9 cellular contexts compared by ENCODE assay signal in genomic region chr12:50101663-50102062, GRCh38. TPM values are rescaled to one million over a fixed set of nuclear protein-coding genes. Genes with fewer than 3 reads are reported as not detected.
DNase-seq lines count a peak whose midpoint lies in the region; ATAC-seq, FAIRE-seq and TF ChIP-seq lines count a peak whose summit lies in the region.
"Had no signal": no experiment of that assay in that cellular context is flagged by ENCODE, and none has a peak within 500 bp of the region (broad histone marks: within the 10 kb centered on the region; RNA-seq: fewer than 3 reads in every experiment).

No MANE protein-coding gene starts in this region.

- no peak for FAIRE-seq in GM12891 (lab: Jason Lieb, UNC)

- H3K79me2 ChIP-seq in Karpas-422 (ENCODE audit: low read length): no peaks in the 10 kb centered on the region

- TF ChIP-seq CTCF in CD4-positive, alpha-beta T cell (IDR thresholded peaks at IDR 0.05): no peak
- TF ChIP-seq CTCF in brain (conservative IDR thresholded peaks at IDR 0.05) (peak; percentile 32 to 64), lower lobe of right lung (IDR thresholded peaks at IDR 0.05) (peak; percentile 33)

- H3K4me1 Mint-ChIP-seq in CD4-positive, alpha-beta T cell (ENCODE audit: low read depth): no peaks in the 10 kb centered on the region
- H3K4me1 Mint-ChIP-seq in brain: peaks cover 55% of the 10 kb centered on the region

- no peak overlapping the region for H3K4me3 Mint-ChIP-seq in CD4-positive, alpha-beta T cell
- peak overlapping the region in 3 of 5 experiments; percentile 11 to 24 (median 21) for H3K4me3 Mint-ChIP-seq in brain

- no peaks in the 10 kb centered on the region for H3K9me2 ChIP-seq in Karpas-422 (replicated peaks; ENCODE audit: insufficient read depth, low read length)

- H3K4me1 ChIP-seq in Karpas-422 (ENCODE audit: low read length) (peaks cover 39% of the 10 kb centered on the region), lower lobe of right lung (peaks cover 21% of the 10 kb centered on the region)

- no peak overlapping the region for H2AFZ ChIP-seq in Karpas-422 (ENCODE audit: low read length)

- H3K4me2 ChIP-seq in Karpas-422 (ENCODE audit: low read depth, low read length, poor library complexity, severe bottlenecking): peak overlapping the region; percentile 36

- 0 out of 2 replicates have a peak overlapping the region, but pooled peaks have one; percentile 10 for H3K9ac ChIP-seq in Karpas-422 (ENCODE audit: low read length)

- no peak for DNase-seq in CD4-positive, alpha-beta T cell
- DNase-seq in Karpas-422: no peak
- DNase-seq in lower lobe of right lung: no peak
- DNase-seq in T-helper 9 cell: no peak
- no peak for DNase-seq in GM12891 (ENCODE audit: insufficient read length, low spot score)

- peaks cover 58% of the 10 kb centered on the region for H3K36me3 Mint-ChIP-seq in CD4-positive, alpha-beta T cell (ENCODE audit: low read depth)
- H3K36me3 Mint-ChIP-seq in brain: peaks cover 47% of the 10 kb centered on the region

- TF ChIP-seq POLR2A in GM12891 (IDR thresholded peaks at IDR 0.05; ENCODE audit: low read depth, low read length): no peak

- CTCF ChIA-PET in CD4-positive, alpha-beta T cell (lab: Charles Lee): interaction anchor here (1.6 kb wide), 1 partner anchor 9 kb away, joined by 4 read pairs; no protein-coding TSS in a partner anchor

- H3K4me3 ChIP-seq in Karpas-422 (ENCODE audit: low read length): no peak overlapping the region
- no peak overlapping the region for H3K4me3 ChIP-seq in lower lobe of right lung

- H3K9me3 Mint-ChIP-seq in CD4-positive, alpha-beta T cell: no peaks in the 10 kb centered on the region
- H3K9me3 Mint-ChIP-seq in brain: no peaks in the 10 kb centered on the region

- H3K27me3 ChIP-seq in CD4-positive, alpha-beta T cell (ENCODE audit: control insufficient read depth, insufficient read depth, low read length): no peaks in the 10 kb centered on the region
- H3K27me3 ChIP-seq in Karpas-422 (ENCODE audit: low read length) (no peaks in the 10 kb centered on the region), lower lobe of right lung (ENCODE audit: low read depth) (no peaks in the 10 kb centered on the region)

- no peak for ATAC-seq in CD4-positive, alpha-beta T cell (ENCODE audit: poor library complexity)
- ATAC-seq in lower lobe of right lung (no peak), GM21576 (IDR thresholded peaks at IDR 0.05; ENCODE audit: unreplicated experiment) (no peak), HG03460 (IDR thresholded peaks at IDR 0.05; ENCODE audit: unreplicated experiment) (no peak)

- H3K27ac ChIP-seq in CD4-positive, alpha-beta T cell (ENCODE audit: low read depth, low read length): no peak overlapping the region
- H3K27ac ChIP-seq in Karpas-422 (ENCODE audit: low read length) (peak overlapping the region; percentile 61), lower lobe of right lung (no peak overlapping the region)

- H3K9me3 ChIP-seq in CD4-positive, alpha-beta T cell (ENCODE audit: control insufficient read depth, low read length): no peaks in the 10 kb centered on the region
- no peaks in the 10 kb centered on the region for H3K9me3 ChIP-seq in Karpas-422 (ENCODE audit: low read length)
- no peaks in the 10 kb centered on the region for H3K9me3 ChIP-seq in lower lobe of right lung

- H3K36me3 ChIP-seq in Karpas-422 (ENCODE audit: insufficient read depth, low read length): peaks cover 12% of the 10 kb centered on the region; the same call in 1 of the 2 replicates
- peaks cover 41% of the 10 kb centered on the region for H3K36me3 ChIP-seq in lower lobe of right lung

- H3K27me3 Mint-ChIP-seq in CD4-positive, alpha-beta T cell: no peaks in the 10 kb centered on the region
- H3K27me3 Mint-ChIP-seq in brain: peaks cover 3% of the 10 kb centered on the region

- intact Hi-C loops in CD4-positive, alpha-beta T cell (cut with DNase I, micrococcal nuclease): no loop called here
- intact Hi-C loops in lower lobe of right lung (cut with DNase I): no loop called here

- POLR2A ChIA-PET in CD4-positive, alpha-beta T cell (lab: Charles Lee): interaction anchor here (0.7 kb wide), 1 partner anchor 10 kb away, joined by 3 read pairs; the partner anchor contains the start of gene COX14

- peak overlapping the region; percentile 9 for H3K27ac Mint-ChIP-seq in CD4-positive, alpha-beta T cell
- H3K27ac Mint-ChIP-seq in brain: peak overlapping the region; percentile 32 to 97 (median 96)

- H4K20me1 ChIP-seq in Karpas-422 (ENCODE audit: insufficient read depth, low read depth, low read length): no peaks in the 10 kb centered on the region

TF ChIP-seq in GM12891, 5 proteins besides CTCF, POLR2A, EP300 and RAD21:
- TF ChIP-seq PAX5 (IDR thresholded peaks at IDR 0.05; ENCODE audit: insufficient read depth, low read length, severe bottlenecking): no peak
- no peak for TF ChIP-seq POLR2AphosphoS5 (IDR thresholded peaks at IDR 0.05; ENCODE audit: low read depth, low read length)
- no peak for TF ChIP-seq TAF1 (IDR thresholded peaks at IDR 0.05; ENCODE audit: low read depth, low read length)
- TF ChIP-seq POU2F2 (IDR thresholded peaks at IDR 0.05; ENCODE audit: low read depth, low read length): no peak
- TF ChIP-seq SPI1 (IDR thresholded peaks at IDR 0.05; ENCODE audit: low read depth, low read length): no peak

RNA-seq across cellular contexts. Expression of gene GPD1, which starts 2.1 kb away (rescaled TPM):
- total RNA-seq in CD4-positive, alpha-beta T cell: under 1 TPM; 0.41 to 0.47 TPM
- total RNA-seq in Karpas-422 (2014; rRNA removed; shearing (Covaris generic); ENCODE audit: low replicate concordance): 1.0 and 1.1 TPM in 2 replicates
- 18.3 TPM for polyA plus RNA-seq in brain (ENCODE audit: insufficient read depth, low read depth, low replicate concordance)
- total RNA-seq in lower lobe of right lung: 67.0 TPM
- polyA plus RNA-seq in GM12891 (2012; ENCODE audit: low read depth, missing spikeins): 0.27 TPM
- total RNA-seq: glomerular endothelial cell had no signal

RNA-seq across cellular contexts. Expression of gene COX14, which starts 10.4 kb away (rescaled TPM):
- 10 to 100 TPM; 51.1 to 52.8 TPM for total RNA-seq in CD4-positive, alpha-beta T cell
- total RNA-seq in Karpas-422 (2014; rRNA removed; shearing (Covaris generic); ENCODE audit: low replicate concordance): 59.9 and 99.8 TPM in 2 replicates
- polyA plus RNA-seq in brain (ENCODE audit: insufficient read depth, low read depth, low replicate concordance): 59.5 TPM
- 68.0 TPM for total RNA-seq in lower lobe of right lung
- 97.6 TPM for polyA plus RNA-seq in GM12891 (2012; ENCODE audit: low read depth, missing spikeins)

RNA-seq across cellular contexts. Expression of gene SMARCD1, which starts 16.5 kb away (rescaled TPM):
- 10 to 100 TPM; 78.9 to 80.0 TPM for total RNA-seq in CD4-positive, alpha-beta T cell
- 124 and 168 TPM in 2 replicates for total RNA-seq in Karpas-422 (2014; rRNA removed; shearing (Covaris generic); ENCODE audit: low replicate concordance)
- 85.1 TPM for polyA plus RNA-seq in brain (ENCODE audit: insufficient read depth, low read depth, low replicate concordance)
- 44.2 TPM for total RNA-seq in lower lobe of right lung
- polyA plus RNA-seq in GM12891 (2012; ENCODE audit: low read depth, missing spikeins): 41.2 TPM

RNA-seq across cellular contexts. Expression of gene ASIC1, which starts 44.3 kb away (rescaled TPM):
- 1 to 10 TPM; 1.5 to 2.8 TPM for total RNA-seq in CD4-positive, alpha-beta T cell
- 17.9 and 26.7 TPM in 2 replicates for total RNA-seq in Karpas-422 (2014; rRNA removed; shearing (Covaris generic); ENCODE audit: low replicate concordance)
- 13.8 TPM for polyA plus RNA-seq in brain (ENCODE audit: insufficient read depth, low read depth, low replicate concordance)
- total RNA-seq in lower lobe of right lung: 1.6 TPM
- 0.17 TPM for polyA plus RNA-seq in GM12891 (2012; ENCODE audit: low read depth, missing spikeins)

Comparison
In these comparisons a context has a peak if more than half of its experiments do, and no peak if none do; other contexts are left out.
1. RNA of gene GPD1, which starts 2.1 kb away (total RNA-seq): 67.0 TPM in lower lobe of right lung (single experiment); 1.0 to 1.1 TPM in Karpas-422 and 0.41 to 0.47 TPM in CD4-positive, alpha-beta T cell; every median in the first group is over 10 times any median in the second.